Comparison of ENCODE assay signal across 20 cellular contexts in the genomic region with DNA sequence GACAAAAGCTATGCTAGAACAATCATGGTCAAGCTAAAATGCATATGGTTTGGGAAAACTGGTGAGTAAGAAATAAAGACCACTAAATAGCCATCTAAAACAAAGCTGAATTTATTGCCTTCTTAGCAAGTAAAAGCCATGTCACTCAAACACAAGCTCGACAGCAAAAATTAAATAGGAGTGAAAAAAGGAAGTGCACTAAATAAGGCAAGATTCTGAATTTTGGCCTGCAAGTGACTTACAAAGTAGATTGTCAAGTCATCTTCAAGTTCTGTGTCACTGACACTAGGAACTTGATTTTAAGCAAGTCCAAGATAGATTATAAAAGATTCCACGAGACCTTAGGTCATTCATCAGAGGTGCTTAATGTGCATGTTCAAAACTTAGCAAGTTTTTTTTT.
"Had no signal": no experiment of that assay in that cellular context is flagged by ENCODE, and none has a peak within 500 bp of the region (broad histone marks: within the 10 kb centered on the region; RNA-seq: fewer than 3 reads in every experiment).

No MANE protein-coding gene starts in this region.

- H3K27me3 ChIP-seq: cardiac muscle cell, gastroesophageal sphincter, testis had no signal

- H3K4me1 ChIP-seq: gastroesophageal sphincter had no signal

- H3K27ac ChIP-seq: cardiac muscle cell, gastroesophageal sphincter, parathyroid adenoma, testis, WERI-Rb-1 had no signal

- ATAC-seq: activated CD4-positive, alpha-beta T cell treated with anti-CD3 and anti-CD28 coated beads for 36 hours; activated CD8-positive, alpha-beta T cell treated with anti-CD3 and anti-CD28 coated beads for 36 hours; activated naive CD8-positive, alpha-beta T cell treated with anti-CD3 and anti-CD28 coated beads, Interleukin-2, amount 50 U/mL, for 24 hours; gastroesophageal sphincter; left lobe of liver; naive thymus-derived CD4-positive, alpha-beta T cell; stimulated activated naive CD8-positive, alpha-beta T cell treated with anti-CD3 and anti-CD28 coated beads, Interleukin-15, amount 100 ng/mL, for 72 hours had no signal

- FAIRE-seq: astrocyte, urothelium cell line had no signal

- H3K4me3 ChIP-seq: cardiac muscle cell, gastroesophageal sphincter, testis had no signal

- H3K36me3 ChIP-seq: cardiac muscle cell, gastroesophageal sphincter, WERI-Rb-1 had no signal

- H3K4me3 Mint-ChIP-seq: activated CD4-positive, alpha-beta T cell treated with anti-CD3 and anti-CD28 coated beads for 36 hours; activated CD8-positive, alpha-beta T cell treated with anti-CD3 and anti-CD28 coated beads for 36 hours; activated naive CD8-positive, alpha-beta T cell treated with anti-CD3 and anti-CD28 coated beads, Interleukin-2, amount 50 U/mL, for 24 hours; activated T-helper 1 cell treated with anti-CD3 and anti-CD28 coated beads, Interleukin-12 subunit alpha, Interleukin-12 subunit beta, Interleukin-2, Interleukin-4 antibody, amounts not matched to agents 30 ng/mL and 10 ng/mL and 1 ng/mL, durations not matched to agents 14 hours and 24 hours and 36 hours; naive thymus-derived CD4-positive, alpha-beta T cell; stimulated activated naive CD8-positive, alpha-beta T cell treated with anti-CD3 and anti-CD28 coated beads, Interleukin-15, amount 100 ng/mL, for 72 hours had no signal

- H3K79me2 ChIP-seq: parathyroid adenoma had no signal

- DNase-seq: activated CD4-positive, alpha-beta T cell treated with anti-CD3 and anti-CD28 coated beads for 36 hours; activated CD8-positive, alpha-beta memory T cell treated with anti-CD3 and anti-CD28 coated beads, Interleukin-2, amount 50 U/mL, for 4 hours; activated CD8-positive, alpha-beta T cell treated with anti-CD3 and anti-CD28 coated beads for 36 hours; activated naive CD4-positive, alpha-beta T cell; activated naive CD8-positive, alpha-beta T cell treated with anti-CD3 and anti-CD28 coated beads, Interleukin-2, amount 50 U/mL, for 24 hours; islet precursor cell; mammary epithelial cell; naive thymus-derived CD4-positive, alpha-beta T cell; stimulated activated CD4-positive, alpha-beta T cell treated with anti-CD3 and anti-CD28 coated beads, Interleukin-15, amount 100 ng/mL, for 24 hours; stimulated activated CD4-positive, alpha-beta T cell treated with anti-CD3 and anti-CD28 coated beads, Interleukin-4, amount 100 ng/mL, for 4 hours; stimulated activated naive CD8-positive, alpha-beta T cell treated with anti-CD3 and anti-CD28 coated beads, Interleukin-15, amount 100 ng/mL, for 72 hours; testis; WERI-Rb-1 had no signal

- H3K9me3 ChIP-seq: testis had no signal

- H3K36me3 Mint-ChIP-seq: naive thymus-derived CD4-positive, alpha-beta T cell had no signal

- H3K27me3 Mint-ChIP-seq: activated CD4-positive, alpha-beta T cell treated with anti-CD3 and anti-CD28 coated beads for 36 hours; activated CD8-positive, alpha-beta T cell treated with anti-CD3 and anti-CD28 coated beads for 36 hours; activated naive CD8-positive, alpha-beta T cell treated with anti-CD3 and anti-CD28 coated beads, Interleukin-2, amount 50 U/mL, for 24 hours; stimulated activated naive CD8-positive, alpha-beta T cell treated with anti-CD3 and anti-CD28 coated beads, Interleukin-15, amount 100 ng/mL, for 72 hours had no signal

- H2AFZ ChIP-seq: parathyroid adenoma had no signal

- H3K27ac Mint-ChIP-seq: activated CD4-positive, alpha-beta T cell treated with anti-CD3 and anti-CD28 coated beads for 36 hours; activated CD8-positive, alpha-beta T cell treated with anti-CD3 and anti-CD28 coated beads for 36 hours; activated naive CD8-positive, alpha-beta T cell treated with anti-CD3 and anti-CD28 coated beads, Interleukin-2, amount 50 U/mL, for 24 hours; activated T-helper 1 cell treated with anti-CD3 and anti-CD28 coated beads, Interleukin-12 subunit alpha, Interleukin-12 subunit beta, Interleukin-2, Interleukin-4 antibody, amounts not matched to agents 30 ng/mL and 10 ng/mL and 1 ng/mL, durations not matched to agents 14 hours and 24 hours and 36 hours; naive thymus-derived CD4-positive, alpha-beta T cell; stimulated activated naive CD8-positive, alpha-beta T cell treated with anti-CD3 and anti-CD28 coated beads, Interleukin-15, amount 100 ng/mL, for 72 hours had no signal

- H3K9ac ChIP-seq: parathyroid adenoma had no signal

- H3K4me1 Mint-ChIP-seq: activated CD4-positive, alpha-beta T cell treated with anti-CD3 and anti-CD28 coated beads for 36 hours; activated naive CD8-positive, alpha-beta T cell treated with anti-CD3 and anti-CD28 coated beads, Interleukin-2, amount 50 U/mL, for 24 hours; naive thymus-derived CD4-positive, alpha-beta T cell; stimulated activated naive CD8-positive, alpha-beta T cell treated with anti-CD3 and anti-CD28 coated beads, Interleukin-15, amount 100 ng/mL, for 72 hours had no signal
